1 cellular context compared by ENCODE assay signal in the genomic region with DNA sequence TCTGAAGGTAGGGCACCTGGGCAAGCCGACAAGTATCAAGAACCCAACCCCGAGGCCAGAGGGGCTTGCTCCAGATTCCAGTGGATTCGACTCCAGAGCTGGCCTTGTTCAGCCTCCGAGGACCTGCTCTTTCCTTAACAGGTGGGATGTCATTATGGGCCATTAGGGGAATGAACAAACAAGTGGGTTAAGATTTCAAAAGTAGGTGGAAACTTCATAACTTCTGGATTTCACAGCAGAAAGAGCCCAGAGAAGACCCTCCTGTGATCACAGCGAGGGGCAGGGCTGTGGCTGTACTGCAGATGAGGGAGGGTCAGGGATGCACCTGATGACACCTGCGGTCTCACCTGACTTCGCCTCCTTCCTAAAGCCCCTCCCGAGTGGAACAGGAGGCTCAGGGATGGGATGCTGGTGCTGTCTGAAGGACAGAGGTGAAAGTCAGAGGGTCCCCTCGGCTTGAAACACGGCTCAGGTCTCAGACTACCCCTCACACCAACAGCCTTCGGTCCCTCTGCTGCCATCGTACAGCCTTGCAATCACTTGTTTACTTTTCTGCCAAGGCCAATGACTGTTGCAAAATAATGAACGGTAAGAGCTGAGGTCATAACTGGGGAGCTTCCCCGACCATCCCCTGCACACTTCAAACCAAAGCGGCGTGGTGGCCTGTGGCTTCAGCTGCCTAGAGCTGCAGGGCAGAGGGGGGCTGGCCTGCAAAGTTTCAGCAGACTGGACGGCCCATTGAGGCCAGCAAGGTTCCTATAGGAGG.
TF ChIP-seq lines count a peak whose summit lies in the region.

No MANE protein-coding gene starts in this region.

TF ChIP-seq in HepG2, 621 proteins besides CTCF, POLR2A, EP300 and RAD21 (continued from another document and continues in another):
- no peak for TF ChIP-seq SRSF9 (IDR thresholded peaks at IDR 0.05; ENCODE audit: borderline replicate concordance, insufficient read depth, low read depth, low read length, poor library complexity, severe bottlenecking)
- TF ChIP-seq, protein P1, sequence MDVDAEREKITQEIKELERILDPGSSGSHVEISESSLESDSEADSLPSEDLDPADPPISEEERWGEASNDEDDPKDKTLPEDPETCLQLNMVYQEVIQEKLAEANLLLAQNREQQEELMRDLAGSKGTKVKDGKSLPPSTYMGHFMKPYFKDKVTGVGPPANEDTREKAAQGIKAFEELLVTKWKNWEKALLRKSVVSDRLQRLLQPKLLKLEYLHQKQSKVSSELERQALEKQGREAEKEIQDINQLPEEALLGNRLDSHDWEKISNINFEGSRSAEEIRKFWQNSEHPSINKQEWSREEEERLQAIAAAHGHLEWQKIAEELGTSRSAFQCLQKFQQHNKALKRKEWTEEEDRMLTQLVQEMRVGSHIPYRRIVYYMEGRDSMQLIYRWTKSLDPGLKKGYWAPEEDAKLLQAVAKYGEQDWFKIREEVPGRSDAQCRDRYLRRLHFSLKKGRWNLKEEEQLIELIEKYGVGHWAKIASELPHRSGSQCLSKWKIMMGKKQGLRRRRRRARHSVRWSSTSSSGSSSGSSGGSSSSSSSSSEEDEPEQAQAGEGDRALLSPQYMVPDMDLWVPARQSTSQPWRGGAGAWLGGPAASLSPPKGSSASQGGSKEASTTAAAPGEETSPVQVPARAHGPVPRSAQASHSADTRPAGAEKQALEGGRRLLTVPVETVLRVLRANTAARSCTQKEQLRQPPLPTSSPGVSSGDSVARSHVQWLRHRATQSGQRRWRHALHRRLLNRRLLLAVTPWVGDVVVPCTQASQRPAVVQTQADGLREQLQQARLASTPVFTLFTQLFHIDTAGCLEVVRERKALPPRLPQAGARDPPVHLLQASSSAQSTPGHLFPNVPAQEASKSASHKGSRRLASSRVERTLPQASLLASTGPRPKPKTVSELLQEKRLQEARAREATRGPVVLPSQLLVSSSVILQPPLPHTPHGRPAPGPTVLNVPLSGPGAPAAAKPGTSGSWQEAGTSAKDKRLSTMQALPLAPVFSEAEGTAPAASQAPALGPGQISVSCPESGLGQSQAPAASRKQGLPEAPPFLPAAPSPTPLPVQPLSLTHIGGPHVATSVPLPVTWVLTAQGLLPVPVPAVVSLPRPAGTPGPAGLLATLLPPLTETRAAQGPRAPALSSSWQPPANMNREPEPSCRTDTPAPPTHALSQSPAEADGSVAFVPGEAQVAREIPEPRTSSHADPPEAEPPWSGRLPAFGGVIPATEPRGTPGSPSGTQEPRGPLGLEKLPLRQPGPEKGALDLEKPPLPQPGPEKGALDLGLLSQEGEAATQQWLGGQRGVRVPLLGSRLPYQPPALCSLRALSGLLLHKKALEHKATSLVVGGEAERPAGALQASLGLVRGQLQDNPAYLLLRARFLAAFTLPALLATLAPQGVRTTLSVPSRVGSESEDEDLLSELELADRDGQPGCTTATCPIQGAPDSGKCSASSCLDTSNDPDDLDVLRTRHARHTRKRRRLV (CRISPR knock-in tag; IDR thresholded peaks at IDR 0.05) = 0 out of 2 replicates have a peak, but pooled peaks have one; percentile 50
- TF ChIP-seq MAF1 (CRISPR knock-in tag; IDR thresholded peaks at IDR 0.05; ENCODE audit: borderline replicate concordance) = no peak
- TF ChIP-seq SATB2 (CRISPR knock-in tag; IDR thresholded peaks at IDR 0.05) = no peak
- TF ChIP-seq ZNF563 (CRISPR knock-in tag; IDR thresholded peaks at IDR 0.05) = no peak
- TF ChIP-seq ZNF232 (CRISPR knock-in tag; IDR thresholded peaks at IDR 0.05; ENCODE audit: borderline replicate concordance) = no peak
- TF ChIP-seq, protein P2, sequence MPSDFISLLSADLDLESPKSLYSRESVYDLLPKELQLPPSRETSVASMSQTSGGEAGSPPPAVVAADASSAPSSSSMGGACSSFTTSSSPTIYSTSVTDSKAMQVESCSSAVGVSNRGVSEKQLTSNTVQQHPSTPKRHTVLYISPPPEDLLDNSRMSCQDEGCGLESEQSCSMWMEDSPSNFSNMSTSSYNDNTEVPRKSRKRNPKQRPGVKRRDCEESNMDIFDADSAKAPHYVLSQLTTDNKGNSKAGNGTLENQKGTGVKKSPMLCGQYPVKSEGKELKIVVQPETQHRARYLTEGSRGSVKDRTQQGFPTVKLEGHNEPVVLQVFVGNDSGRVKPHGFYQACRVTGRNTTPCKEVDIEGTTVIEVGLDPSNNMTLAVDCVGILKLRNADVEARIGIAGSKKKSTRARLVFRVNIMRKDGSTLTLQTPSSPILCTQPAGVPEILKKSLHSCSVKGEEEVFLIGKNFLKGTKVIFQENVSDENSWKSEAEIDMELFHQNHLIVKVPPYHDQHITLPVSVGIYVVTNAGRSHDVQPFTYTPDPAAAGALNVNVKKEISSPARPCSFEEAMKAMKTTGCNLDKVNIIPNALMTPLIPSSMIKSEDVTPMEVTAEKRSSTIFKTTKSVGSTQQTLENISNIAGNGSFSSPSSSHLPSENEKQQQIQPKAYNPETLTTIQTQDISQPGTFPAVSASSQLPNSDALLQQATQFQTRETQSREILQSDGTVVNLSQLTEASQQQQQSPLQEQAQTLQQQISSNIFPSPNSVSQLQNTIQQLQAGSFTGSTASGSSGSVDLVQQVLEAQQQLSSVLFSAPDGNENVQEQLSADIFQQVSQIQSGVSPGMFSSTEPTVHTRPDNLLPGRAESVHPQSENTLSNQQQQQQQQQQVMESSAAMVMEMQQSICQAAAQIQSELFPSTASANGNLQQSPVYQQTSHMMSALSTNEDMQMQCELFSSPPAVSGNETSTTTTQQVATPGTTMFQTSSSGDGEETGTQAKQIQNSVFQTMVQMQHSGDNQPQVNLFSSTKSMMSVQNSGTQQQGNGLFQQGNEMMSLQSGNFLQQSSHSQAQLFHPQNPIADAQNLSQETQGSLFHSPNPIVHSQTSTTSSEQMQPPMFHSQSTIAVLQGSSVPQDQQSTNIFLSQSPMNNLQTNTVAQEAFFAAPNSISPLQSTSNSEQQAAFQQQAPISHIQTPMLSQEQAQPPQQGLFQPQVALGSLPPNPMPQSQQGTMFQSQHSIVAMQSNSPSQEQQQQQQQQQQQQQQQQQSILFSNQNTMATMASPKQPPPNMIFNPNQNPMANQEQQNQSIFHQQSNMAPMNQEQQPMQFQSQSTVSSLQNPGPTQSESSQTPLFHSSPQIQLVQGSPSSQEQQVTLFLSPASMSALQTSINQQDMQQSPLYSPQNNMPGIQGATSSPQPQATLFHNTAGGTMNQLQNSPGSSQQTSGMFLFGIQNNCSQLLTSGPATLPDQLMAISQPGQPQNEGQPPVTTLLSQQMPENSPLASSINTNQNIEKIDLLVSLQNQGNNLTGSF (CRISPR knock-in tag; IDR thresholded peaks at IDR 0.05) = no peak
- peak; percentile 75 for TF ChIP-seq ATF7 (IDR thresholded peaks at IDR 0.05)
- peak; percentile 95 for TF ChIP-seq ATF7 (CRISPR knock-in tag; IDR thresholded peaks at IDR 0.05)
- TF ChIP-seq ZNF788 (CRISPR knock-in tag; IDR thresholded peaks at IDR 0.05; ENCODE audit: borderline replicate concordance) = peak; percentile 59; the same call in 1 of the 2 replicates
- TF ChIP-seq ZNF33B (CRISPR knock-in tag; IDR thresholded peaks at IDR 0.05) = no peak
- TF ChIP-seq, protein P3, sequence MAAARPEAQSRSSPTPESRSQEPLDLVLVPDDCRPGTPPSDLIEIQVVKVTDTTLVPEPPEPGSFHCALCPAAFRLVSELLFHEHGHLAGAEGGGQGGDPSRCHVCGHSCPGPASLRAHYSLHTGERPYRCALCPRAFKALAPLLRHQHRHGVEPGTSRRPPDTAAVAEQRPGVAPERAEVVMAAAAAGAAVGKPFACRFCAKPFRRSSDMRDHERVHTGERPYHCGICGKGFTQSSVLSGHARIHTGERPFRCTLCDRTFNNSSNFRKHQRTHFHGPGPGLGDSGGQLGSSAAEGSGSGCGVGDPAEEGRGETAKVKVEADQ (CRISPR knock-in tag; IDR thresholded peaks at IDR 0.05; ENCODE audit: borderline replicate concordance) = no peak
- no peak for TF ChIP-seq ZNF607 (CRISPR knock-in tag; IDR thresholded peaks at IDR 0.05; ENCODE audit: borderline replicate concordance)
- TF ChIP-seq MTF1 (CRISPR knock-in tag; IDR thresholded peaks at IDR 0.05) = no peak
- TF ChIP-seq, protein P4, sequence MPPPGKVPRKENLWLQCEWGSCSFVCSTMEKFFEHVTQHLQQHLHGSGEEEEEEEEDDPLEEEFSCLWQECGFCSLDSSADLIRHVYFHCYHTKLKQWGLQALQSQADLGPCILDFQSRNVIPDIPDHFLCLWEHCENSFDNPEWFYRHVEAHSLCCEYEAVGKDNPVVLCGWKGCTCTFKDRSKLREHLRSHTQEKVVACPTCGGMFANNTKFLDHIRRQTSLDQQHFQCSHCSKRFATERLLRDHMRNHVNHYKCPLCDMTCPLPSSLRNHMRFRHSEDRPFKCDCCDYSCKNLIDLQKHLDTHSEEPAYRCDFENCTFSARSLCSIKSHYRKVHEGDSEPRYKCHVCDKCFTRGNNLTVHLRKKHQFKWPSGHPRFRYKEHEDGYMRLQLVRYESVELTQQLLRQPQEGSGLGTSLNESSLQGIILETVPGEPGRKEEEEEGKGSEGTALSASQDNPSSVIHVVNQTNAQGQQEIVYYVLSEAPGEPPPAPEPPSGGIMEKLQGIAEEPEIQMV (CRISPR knock-in tag; IDR thresholded peaks at IDR 0.05; ENCODE audit: low read depth) = 0 out of 2 replicates have a peak, but pooled peaks have one; percentile 35
- no peak for TF ChIP-seq STAG1 (CRISPR knock-in tag; IDR thresholded peaks at IDR 0.05)
- TF ChIP-seq ZNF224 (CRISPR knock-in tag; IDR thresholded peaks at IDR 0.05) = 0 out of 2 replicates have a peak, but pooled peaks have one; percentile 9
- TF ChIP-seq, protein P5, sequence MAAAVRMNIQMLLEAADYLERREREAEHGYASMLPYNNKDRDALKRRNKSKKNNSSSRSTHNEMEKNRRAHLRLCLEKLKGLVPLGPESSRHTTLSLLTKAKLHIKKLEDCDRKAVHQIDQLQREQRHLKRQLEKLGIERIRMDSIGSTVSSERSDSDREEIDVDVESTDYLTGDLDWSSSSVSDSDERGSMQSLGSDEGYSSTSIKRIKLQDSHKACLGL (CRISPR knock-in tag; IDR thresholded peaks at IDR 0.05) = peak; percentile 56; the same call in 1 of the 2 replicates
- TF ChIP-seq FIP1L1 (IDR thresholded peaks at IDR 0.05; ENCODE audit: borderline replicate concordance, insufficient read depth, low read depth, low read length) = no peak
- no peak for TF ChIP-seq MED8 (CRISPR knock-in tag; IDR thresholded peaks at IDR 0.05; ENCODE audit: insufficient replicate concordance)
- TF ChIP-seq NFATC3 (CRISPR knock-in tag; IDR thresholded peaks at IDR 0.05) = no peak
- TF ChIP-seq SRSF1 (optimal IDR thresholded peaks at IDR 0.05; ENCODE audit: low read depth, low read length) = no peak
- TF ChIP-seq, protein P6, sequence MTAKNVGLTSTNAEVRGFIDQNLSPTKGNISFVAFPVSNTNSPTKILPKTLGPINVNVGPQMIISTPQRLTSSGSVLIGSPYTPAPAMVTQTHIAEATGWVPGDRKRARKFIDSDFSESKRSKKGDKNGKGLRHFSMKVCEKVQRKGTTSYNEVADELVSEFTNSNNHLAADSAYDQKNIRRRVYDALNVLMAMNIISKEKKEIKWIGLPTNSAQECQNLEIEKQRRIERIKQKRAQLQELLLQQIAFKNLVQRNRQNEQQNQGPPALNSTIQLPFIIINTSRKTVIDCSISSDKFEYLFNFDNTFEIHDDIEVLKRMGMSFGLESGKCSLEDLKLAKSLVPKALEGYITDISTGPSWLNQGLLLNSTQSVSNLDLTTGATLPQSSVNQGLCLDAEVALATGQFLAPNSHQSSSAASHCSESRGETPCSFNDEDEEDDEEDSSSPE (CRISPR knock-in tag; IDR thresholded peaks at IDR 0.05) = no peak
- TF ChIP-seq ZNF782 (CRISPR knock-in tag; IDR thresholded peaks at IDR 0.05; ENCODE audit: borderline replicate concordance) = no peak
- no peak for TF ChIP-seq FOSL1 (CRISPR knock-in tag; IDR thresholded peaks at IDR 0.05; ENCODE audit: borderline replicate concordance)
- TF ChIP-seq ZFP36L1 (CRISPR knock-in tag; IDR thresholded peaks at IDR 0.05) = no peak
- no peak for TF ChIP-seq ZNF160 (CRISPR knock-in tag; IDR thresholded peaks at IDR 0.05)
- no peak for TF ChIP-seq AHR (CRISPR knock-in tag; IDR thresholded peaks at IDR 0.05)
- TF ChIP-seq, protein P7, sequence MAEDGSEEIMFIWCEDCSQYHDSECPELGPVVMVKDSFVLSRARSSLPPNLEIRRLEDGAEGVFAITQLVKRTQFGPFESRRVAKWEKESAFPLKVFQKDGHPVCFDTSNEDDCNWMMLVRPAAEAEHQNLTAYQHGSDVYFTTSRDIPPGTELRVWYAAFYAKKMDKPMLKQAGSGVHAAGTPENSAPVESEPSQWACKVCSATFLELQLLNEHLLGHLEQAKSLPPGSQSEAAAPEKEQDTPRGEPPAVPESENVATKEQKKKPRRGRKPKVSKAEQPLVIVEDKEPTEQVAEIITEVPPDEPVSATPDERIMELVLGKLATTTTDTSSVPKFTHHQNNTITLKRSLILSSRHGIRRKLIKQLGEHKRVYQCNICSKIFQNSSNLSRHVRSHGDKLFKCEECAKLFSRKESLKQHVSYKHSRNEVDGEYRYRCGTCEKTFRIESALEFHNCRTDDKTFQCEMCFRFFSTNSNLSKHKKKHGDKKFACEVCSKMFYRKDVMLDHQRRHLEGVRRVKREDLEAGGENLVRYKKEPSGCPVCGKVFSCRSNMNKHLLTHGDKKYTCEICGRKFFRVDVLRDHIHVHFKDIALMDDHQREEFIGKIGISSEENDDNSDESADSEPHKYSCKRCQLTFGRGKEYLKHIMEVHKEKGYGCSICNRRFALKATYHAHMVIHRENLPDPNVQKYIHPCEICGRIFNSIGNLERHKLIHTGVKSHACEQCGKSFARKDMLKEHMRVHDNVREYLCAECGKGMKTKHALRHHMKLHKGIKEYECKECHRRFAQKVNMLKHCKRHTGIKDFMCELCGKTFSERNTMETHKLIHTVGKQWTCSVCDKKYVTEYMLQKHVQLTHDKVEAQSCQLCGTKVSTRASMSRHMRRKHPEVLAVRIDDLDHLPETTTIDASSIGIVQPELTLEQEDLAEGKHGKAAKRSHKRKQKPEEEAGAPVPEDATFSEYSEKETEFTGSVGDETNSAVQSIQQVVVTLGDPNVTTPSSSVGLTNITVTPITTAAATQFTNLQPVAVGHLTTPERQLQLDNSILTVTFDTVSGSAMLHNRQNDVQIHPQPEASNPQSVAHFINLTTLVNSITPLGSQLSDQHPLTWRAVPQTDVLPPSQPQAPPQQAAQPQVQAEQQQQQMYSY (CRISPR knock-in tag; IDR thresholded peaks at IDR 0.05) = no peak
- no peak for TF ChIP-seq ZKSCAN1 (IDR thresholded peaks at IDR 0.05; ENCODE audit: low read length)
- TF ChIP-seq ATF7-NPFF (CRISPR knock-in tag; IDR thresholded peaks at IDR 0.05; ENCODE audit: low read depth) = no peak
- peak; percentile 63; the same call in 1 of the 2 replicates for TF ChIP-seq ZNF205 (CRISPR knock-in tag; IDR thresholded peaks at IDR 0.05)
- no peak for TF ChIP-seq LCORL (IDR thresholded peaks at IDR 0.05)
- TF ChIP-seq LCORL (CRISPR knock-in tag; IDR thresholded peaks at IDR 0.05) = peak; percentile 76; the same call in 1 of the 2 replicates
- TF ChIP-seq SAFB2 (CRISPR knock-in tag; IDR thresholded peaks at IDR 0.05; ENCODE audit: borderline replicate concordance, low read depth) = no peak; the same call in 1 of the 2 replicates
- no peak for TF ChIP-seq SIX4 (CRISPR knock-in tag; IDR thresholded peaks at IDR 0.05)
- TF ChIP-seq, protein P8, sequence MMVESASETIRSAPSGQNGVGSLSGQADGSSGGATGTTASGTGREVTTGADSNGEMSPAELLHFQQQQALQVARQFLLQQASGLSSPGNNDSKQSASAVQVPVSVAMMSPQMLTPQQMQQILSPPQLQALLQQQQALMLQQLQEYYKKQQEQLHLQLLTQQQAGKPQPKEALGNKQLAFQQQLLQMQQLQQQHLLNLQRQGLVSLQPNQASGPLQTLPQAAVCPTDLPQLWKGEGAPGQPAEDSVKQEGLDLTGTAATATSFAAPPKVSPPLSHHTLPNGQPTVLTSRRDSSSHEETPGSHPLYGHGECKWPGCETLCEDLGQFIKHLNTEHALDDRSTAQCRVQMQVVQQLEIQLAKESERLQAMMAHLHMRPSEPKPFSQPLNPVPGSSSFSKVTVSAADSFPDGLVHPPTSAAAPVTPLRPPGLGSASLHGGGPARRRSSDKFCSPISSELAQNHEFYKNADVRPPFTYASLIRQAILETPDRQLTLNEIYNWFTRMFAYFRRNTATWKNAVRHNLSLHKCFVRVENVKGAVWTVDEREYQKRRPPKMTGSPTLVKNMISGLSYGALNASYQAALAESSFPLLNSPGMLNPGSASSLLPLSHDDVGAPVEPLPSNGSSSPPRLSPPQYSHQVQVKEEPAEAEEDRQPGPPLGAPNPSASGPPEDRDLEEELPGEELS (CRISPR knock-in tag; IDR thresholded peaks at IDR 0.05) = peak; percentile 92
